8 cellular contexts compared by ENCODE assay signal in genomic region chr11:86245369-86246292, GRCh38. TPM values are rescaled to one million over a fixed set of nuclear protein-coding genes. Genes with fewer than 3 reads are reported as not detected.
DNase-seq lines count a peak whose midpoint lies in the region; ATAC-seq and TF ChIP-seq lines count a peak whose summit lies in the region.

No MANE protein-coding gene starts in this region.

- peaks cover 23% of the 10 kb centered on the region for H3K4me1 Mint-ChIP-seq in Calu3 (ENCODE audit: low read depth, unreplicated experiment)
- peaks cover 32% of the 10 kb centered on the region for H3K4me1 Mint-ChIP-seq in activated naive CD4-positive, alpha-beta T cell treated with anti-CD3 and anti-CD28 coated beads, Interleukin-2, amount 10 ng/mL, durations not matched to agents 7 days and 5 days

- RAD21 ChIA-PET in HCT116 (lab: Charles Lee; ENCODE audit: low non-redundant PET in 1 of 2, low total read pairs in 2 of 2, uncharacterized antibody in 2 of 2, unreplicated experiment in 2 of 2), result no interaction called here

- TF ChIP-seq CTCF in Calu3 (IDR thresholded peaks at IDR 0.05; ENCODE audit: unreplicated experiment) (no peak), HCT116 (IDR thresholded peaks at IDR 0.05 in 2 of 3, conservative IDR thresholded peaks at IDR 0.05 in 1 of 3; ENCODE audit: borderline replicate concordance in 1 of 3, insufficient read depth in 1 of 3, low read depth in 2 of 3, low read length in 2 of 3) (no peak)

- H3K9me2 ChIP-seq in HCT116 (ENCODE audit: insufficient read depth), result no peaks in the 10 kb centered on the region

- H3K9me3 ChIP-seq in HCT116 (ENCODE audit: control insufficient read depth in 1 of 2, insufficient read depth in 1 of 2, low read depth in 1 of 2, low read length in 2 of 2) (no peaks in the 10 kb centered on the region), iPS-15b (ENCODE audit: control insufficient read depth, insufficient read depth, low read length) (no peaks in the 10 kb centered on the region)

- CTCF ChIA-PET in Calu3 (lab: Charles Lee) (interaction anchor here (0.6 to 0.9 kb wide), 4 partner anchors 16 to 277 kb away, joined by 3 to 6 read pairs (median 4); no protein-coding TSS in a partner anchor), HCT116 (lab: Charles Lee) (interaction anchor here (1.0 kb wide), 1 partner anchor 390 kb away, joined by 5 read pairs; the partner anchor contains the start of gene CCDC83)
- CTCF ChIA-PET in activated naive CD4-positive, alpha-beta T cell treated with anti-CD3 and anti-CD28 coated beads, Interleukin-2, amount 10 ng/mL, durations not matched to agents 7 days and 5 days (lab: Charles Lee), result interaction anchor here (1.5 to 1.7 kb wide), 2 partner anchors 52 to 204 kb away, joined by 5 read pairs; no protein-coding TSS in a partner anchor

- H3K36me3 Mint-ChIP-seq in Calu3 (ENCODE audit: insufficient read depth, unreplicated experiment), result peaks cover 17% of the 10 kb centered on the region
- H3K36me3 Mint-ChIP-seq in activated naive CD4-positive, alpha-beta T cell treated with anti-CD3 and anti-CD28 coated beads, Interleukin-2, amount 10 ng/mL, durations not matched to agents 7 days and 5 days, result peaks cover 10% of the 10 kb centered on the region

- H3K4me1 ChIP-seq in HCT116 (ENCODE audit: control insufficient read depth in 1 of 2, insufficient read depth in 2 of 2, low read length in 2 of 2) (peaks cover 7 to 25% of the 10 kb centered on the region in 2 experiments), iPS-15b (ENCODE audit: control insufficient read depth, insufficient read depth, low read length) (peaks cover 5% of the 10 kb centered on the region)

- peak overlapping the region; percentile 86 for H3K4me2 ChIP-seq in HCT116 (ENCODE audit: low read length)

- no peaks in the 10 kb centered on the region; a peak in 1 of 4 replicates for H3K36me3 ChIP-seq in HCT116 (ENCODE audit: control insufficient read depth in 1 of 2, insufficient read depth in 2 of 2, low read length in 2 of 2)
- no peaks in the 10 kb centered on the region for H3K36me3 ChIP-seq in iPS-15b (ENCODE audit: control insufficient read depth, insufficient read depth, low read length)

- no peak overlapping the region for H3K4me3 Mint-ChIP-seq in Calu3 (ENCODE audit: low read depth, unreplicated experiment)
- no peak overlapping the region for H3K4me3 Mint-ChIP-seq in activated naive CD4-positive, alpha-beta T cell treated with anti-CD3 and anti-CD28 coated beads, Interleukin-2, amount 10 ng/mL, durations not matched to agents 7 days and 5 days

- POLR2A ChIA-PET in HCT116 (lab: Charles Lee), result interaction anchor here (0.9 to 1.5 kb wide), 2 partner anchors 14 to 15 kb away, joined by 5 to 6 read pairs; no protein-coding TSS in a partner anchor

- TF ChIP-seq POLR2A in HCT116 (IDR thresholded peaks at IDR 0.05; ENCODE audit: borderline replicate concordance, extremely low read depth, insufficient read depth, insufficient read length), result no peak

- H3K9ac ChIP-seq in HCT116 (ENCODE audit: low read length) (peak overlapping the region; percentile 86), iPS-15b (ENCODE audit: low read depth, low read length) (peak overlapping the region; percentile 27)

- TF ChIP-seq RAD21 in HCT116 (IDR thresholded peaks at IDR 0.05; ENCODE audit: low read depth), result no peak

- peak overlapping the region; percentile 93 for H3K27ac ChIP-seq in HCT116 (ENCODE audit: low read depth, low read length)

- no peaks in the 10 kb centered on the region for H3K27me3 Mint-ChIP-seq in Calu3 (ENCODE audit: unreplicated experiment)
- H3K27me3 Mint-ChIP-seq in activated naive CD4-positive, alpha-beta T cell treated with anti-CD3 and anti-CD28 coated beads, Interleukin-2, amount 10 ng/mL, durations not matched to agents 7 days and 5 days, result no peaks in the 10 kb centered on the region

- peak; percentile 39 for DNase-seq in Calu3
- DNase-seq in HCT116 (ENCODE audit: low read depth, low spot score), result no peak
- peak; percentile 37 for DNase-seq in NCI-H82 (lab: John Stamatoyannopoulos, UW)
- DNase-seq in activated naive CD4-positive, alpha-beta T cell treated with anti-CD3 and anti-CD28 coated beads, Interleukin-2, amount 10 ng/mL, durations not matched to agents 7 days and 5 days, result peak; percentile 31
- DNase-seq in stimulated activated CD4-positive, alpha-beta T cell treated with anti-CD3 and anti-CD28 coated beads, Interleukin-1b, Interleukin-23, amount 100 ng/mL, for 48 hours, result peak; percentile 39
- DNase-seq in NK-92 treated with Interleukin-12 subunit alpha and Interleukin-12 subunit beta, amount 100 ng/mL, for 24 hours (lab: John Stamatoyannopoulos, UW), result no peak

- H3K27me3 ChIP-seq in HCT116 (ENCODE audit: insufficient read depth, low read length), result no peaks in the 10 kb centered on the region
- no peaks in the 10 kb centered on the region for H3K27me3 ChIP-seq in iPS-15b (ENCODE audit: control insufficient read depth, insufficient read depth, low read length)

- ATAC-seq in HCT116 (peak; percentile 25), GM19324 (IDR thresholded peaks at IDR 0.05; ENCODE audit: low FRiP score, unreplicated experiment) (no peak)

- H3K4me3 ChIP-seq in HCT116 (replicated peaks in 1 of 2; ENCODE audit: low read depth in 1 of 2, low read length in 2 of 2), result peak overlapping the region; percentile 92 to 97
- peak overlapping the region; percentile 96 for H3K4me3 ChIP-seq in iPS-15b (ENCODE audit: low read depth, low read length)

- no peaks in the 10 kb centered on the region for H3K9me3 Mint-ChIP-seq in Calu3 (ENCODE audit: low read depth, unreplicated experiment)
- no peaks in the 10 kb centered on the region for H3K9me3 Mint-ChIP-seq in activated naive CD4-positive, alpha-beta T cell treated with anti-CD3 and anti-CD28 coated beads, Interleukin-2, amount 10 ng/mL, durations not matched to agents 7 days and 5 days

- peak overlapping the region; percentile 69 for H2AFZ ChIP-seq in HCT116 (ENCODE audit: low read depth, low read length, poor library complexity, severe bottlenecking)

- peaks cover 55% of the 10 kb centered on the region for H3K79me2 ChIP-seq in HCT116 (ENCODE audit: insufficient read depth, low read length)

- peaks cover 16% of the 10 kb centered on the region; the same call in 1 of the 2 replicates for H4K20me1 ChIP-seq in HCT116 (ENCODE audit: insufficient read depth)

- no peak overlapping the region for H3K27ac Mint-ChIP-seq in Calu3 (ENCODE audit: unreplicated experiment)
- H3K27ac Mint-ChIP-seq in activated naive CD4-positive, alpha-beta T cell treated with anti-CD3 and anti-CD28 coated beads, Interleukin-2, amount 10 ng/mL, durations not matched to agents 7 days and 5 days, result no peak overlapping the region

- no TSS peak for BruUV-seq in Calu3 (replicated peaks; lab: Mats Ljungman, UMichigan)
- BruUV-seq in HCT116 (replicated peaks; lab: Mats Ljungman, UMichigan), result TSS peak; percentile 57

- intact Hi-C loops in Calu3 (cut with micrococcal nuclease; ENCODE audit: unreplicated experiment), result no loop called here
- intact Hi-C loops in HCT116 (cut with micrococcal nuclease), result no loop called here

TF ChIP-seq in HCT116, 20 proteins besides CTCF, POLR2A, EP300 and RAD21 (continues in another document):
- TF ChIP-seq ATF3 (IDR thresholded peaks at IDR 0.05) (no peak), EZH2 (IDR thresholded peaks at IDR 0.05) (no peak), POLR2AphosphoS5 (IDR thresholded peaks at IDR 0.05; ENCODE audit: low read depth, low read length) (no peak), EGR1 (IDR thresholded peaks at IDR 0.05; ENCODE audit: low read depth) (no peak), SRF (IDR thresholded peaks at IDR 0.05; ENCODE audit: low read depth) (no peak), CBX3 (IDR thresholded peaks at IDR 0.05; ENCODE audit: low read depth) (no peak), ZBTB33 (IDR thresholded peaks at IDR 0.05; ENCODE audit: extremely low read depth, insufficient replicate concordance, low read length) (no peak), FOSL1 (IDR thresholded peaks at IDR 0.05; ENCODE audit: low read depth) (no peak), SP1 (IDR thresholded peaks at IDR 0.05; ENCODE audit: low read depth) (no peak), SIN3A (IDR thresholded peaks at IDR 0.05; ENCODE audit: low read depth) (no peak), ZFX (IDR thresholded peaks at IDR 0.05) (no peak), MAX (IDR thresholded peaks at IDR 0.05) (no peak), EZH2phosphoT487 (IDR thresholded peaks at IDR 0.05; ENCODE audit: borderline replicate concordance) (no peak), YY1 (IDR thresholded peaks at IDR 0.05; ENCODE audit: extremely low read depth, insufficient replicate concordance, low read depth, low read length) (no peak), CEBPB (IDR thresholded peaks at IDR 0.05; ENCODE audit: low read depth) (no peak), JUND (IDR thresholded peaks at IDR 0.05) (no peak), TCF7L2 (IDR thresholded peaks at IDR 0.05; ENCODE audit: borderline replicate concordance, extremely low read depth, insufficient read depth, insufficient read length) (no peak)

RNA-seq across cellular contexts. Expression of gene EED, which starts 1.1 kb away (rescaled TPM):
- total RNA-seq in Calu3 (2022) (24.2 and 24.4 TPM in 2 replicates), HCT116 (2021; ENCODE audit: unreplicated experiment) (25.2 TPM)
- 18.8 and 19.2 TPM in 2 replicates for polyA plus RNA-seq in HCT116 (2012)

RNA-seq across cellular contexts. Expression of gene HIKESHI, which starts 56.4 kb away (rescaled TPM):
- total RNA-seq in Calu3 (2022) (22.9 and 24.8 TPM in 2 replicates), HCT116 (2021; ENCODE audit: unreplicated experiment) (38.2 TPM)
- polyA plus RNA-seq in HCT116 (2012), result 33.9 and 51.2 TPM in 2 replicates

Comparison
In these comparisons a context has a peak if more than half of its experiments do, and no peak if none do; other contexts are left out.
1. DNase-seq: peak in Calu3 (single experiment), NCI-H82 (single experiment), activated naive CD4-positive, alpha-beta T cell treated with anti-CD3 and anti-CD28 coated beads, Interleukin-2, amount 10 ng/mL, durations not matched to agents 7 days and 5 days (single experiment) and stimulated activated CD4-positive, alpha-beta T cell treated with anti-CD3 and anti-CD28 coated beads, Interleukin-1b, Interleukin-23, amount 100 ng/mL, for 48 hours (single experiment); none in HCT116 (single experiment) and NK-92 treated with Interleukin-12 subunit alpha and Interleukin-12 subunit beta, amount 100 ng/mL, for 24 hours (single experiment).